1 cellular context compared by ENCODE assay signal in genomic region chr6:14380421-14380820, GRCh38.
TF ChIP-seq lines count a peak whose summit lies in the region.

No MANE protein-coding gene starts in this region.

TF ChIP-seq in GM23338, 12 proteins besides CTCF, POLR2A, EP300 and RAD21 (continued from another document):
- 0 out of 2 replicates have a peak, but pooled peaks have one; percentile 26 for TF ChIP-seq ZNF462 (CRISPR knock-in tag; IDR thresholded peaks at IDR 0.05)
TF ChIP-seq in GM23338: peak in this region for 1.
